In the genomic region with DNA sequence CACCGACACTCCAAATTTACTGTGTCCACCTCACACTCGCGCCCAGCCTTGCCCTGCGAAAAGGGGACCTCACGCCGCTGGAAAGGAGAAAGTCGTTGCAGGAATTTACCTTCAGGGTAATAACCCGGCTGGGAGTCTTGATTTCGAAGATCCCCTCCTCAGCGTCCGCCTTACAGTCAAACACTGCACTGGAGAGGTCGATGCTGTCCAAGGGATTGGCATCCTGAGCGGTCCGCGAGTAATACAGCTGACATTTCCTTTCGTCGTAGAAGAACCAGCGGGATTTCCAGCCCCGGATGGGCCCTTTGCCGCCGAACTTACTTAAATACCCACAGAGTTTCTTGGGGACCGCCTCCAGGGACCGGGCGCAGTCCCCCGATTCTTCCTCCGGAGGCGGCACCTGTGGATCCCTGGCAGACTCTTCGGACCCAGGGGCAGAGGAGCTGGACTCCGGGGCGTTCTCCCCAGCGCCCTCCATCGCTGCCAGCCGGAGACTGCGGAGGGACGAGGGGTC, we compare ENCODE assay signal across 8 cellular contexts. TPM values are rescaled to one million over a fixed set of nuclear protein-coding genes. Genes with fewer than 3 reads are reported as not detected.
A peak's percentile ranks its signal among the peaks of the same experiment; 100 is the strongest.
DNase-seq lines count a peak whose midpoint lies in the region; ATAC-seq and TF ChIP-seq lines count a peak whose summit lies in the region.

No MANE protein-coding gene starts in this region.

- H3K4me3 ChIP-seq in NB4 (ENCODE audit: low read depth, low read length): peak overlapping the region; percentile 93
- peak overlapping the region; percentile 82 for H3K4me3 ChIP-seq in lower leg skin (ENCODE audit: low read depth, poor library complexity, severe bottlenecking)
- peak overlapping the region; percentile 72 for H3K4me3 ChIP-seq in thymus (ENCODE audit: low read length)

- peaks cover 58% of the 10 kb centered on the region for H3K4me1 Mint-ChIP-seq in chondrocyte (ENCODE audit: low read depth)

- H3K4me3 Mint-ChIP-seq in chondrocyte (ENCODE audit: unreplicated experiment): peak overlapping the region; percentile 89

- no peaks in the 10 kb centered on the region for H3K27me3 Mint-ChIP-seq in chondrocyte (ENCODE audit: low read depth)

- H3K27ac Mint-ChIP-seq in chondrocyte (ENCODE audit: unreplicated experiment): peak overlapping the region; percentile 98

- H3K27me3 ChIP-seq in thymus (ENCODE audit: control insufficient read depth, insufficient read depth): no peaks in the 10 kb centered on the region

- intact Hi-C loops in lower leg skin (cut with DNase I; ENCODE audit: low total_unique reads): loop anchor here (10.0 kb wide), 1 partner anchor 180 kb away; no protein-coding TSS in a partner anchor

- peaks cover 7% of the 10 kb centered on the region for H3K4me1 ChIP-seq in thymus (ENCODE audit: control insufficient read depth, insufficient read depth, low read length)

- TF ChIP-seq POLR2A in NB4 (IDR thresholded peaks at IDR 0.05; ENCODE audit: extremely low read depth, insufficient read length): no peak
- no peak for TF ChIP-seq POLR2A in lower leg skin (IDR thresholded peaks at IDR 0.05)

- ATAC-seq in GM21825 (IDR thresholded peaks at IDR 0.05; ENCODE audit: unreplicated experiment): peak; percentile 5

- peak; percentile 37 for DNase-seq in NCI-H345 (lab: John Stamatoyannopoulos, UW)
- no peak for DNase-seq in NCI-H345 treated with DMSO at 0.1 percent for 48 hours (lab: John Stamatoyannopoulos, UW; ENCODE audit: unreplicated experiment)
- DNase-seq in NB4 (ENCODE audit: low read depth): peak; percentile 52
- no peak for DNase-seq in chondrocyte (ENCODE audit: low spot score)
- DNase-seq in lower leg skin (ENCODE audit: low spot score in 2 of 2): no peak
- no peak for DNase-seq in T-helper 9 cell

- WGBS in lower leg skin, 2 donors: 0 to 1% methylated on average over 27 to 32 of the region's 35 CpGs
- 2% methylated on average over 35 of the region's 35 CpGs for WGBS in thymus

- no peak for TF ChIP-seq CTCF in NB4 (IDR thresholded peaks at IDR 0.05; ENCODE audit: low read depth, low read length)
- peak; percentile 41 for TF ChIP-seq CTCF in chondrocyte (IDR thresholded peaks at IDR 0.05)
- TF ChIP-seq CTCF in lower leg skin (IDR thresholded peaks at IDR 0.05): no peak

- H3K9me3 Mint-ChIP-seq in chondrocyte (ENCODE audit: low read depth): no peaks in the 10 kb centered on the region

- peaks cover 5% of the 10 kb centered on the region for H3K36me3 Mint-ChIP-seq in chondrocyte (ENCODE audit: low read depth)

- peaks cover 3% of the 10 kb centered on the region for H3K36me3 ChIP-seq in thymus (ENCODE audit: control insufficient read depth, insufficient read depth)

- H3K27ac ChIP-seq in thymus (ENCODE audit: low read depth): peak overlapping the region; percentile 44

- no peaks in the 10 kb centered on the region for H3K9me3 ChIP-seq in thymus (ENCODE audit: control insufficient read depth)

RNA-seq across cellular contexts. Expression of gene TBC1D2, which starts 0.3 kb away (rescaled TPM):
- total RNA-seq in chondrocyte (24.3 to 30.8 TPM (median 24.5 TPM) in 3 replicates), lower leg skin (10 to 100 TPM; 35.4 to 56.3 (median 45.9) TPM)
- 21.2 TPM for polyA plus RNA-seq in thymus

Comparison
In these comparisons a context has a peak if more than half of its experiments do, and no peak if none do; other contexts are left out.
1. DNase-seq: peak in NCI-H345 (single experiment) and NB4 (single experiment); none in NCI-H345 treated with DMSO at 0.1 percent for 48 hours (single experiment), chondrocyte (single experiment), lower leg skin (0 of 2) and T-helper 9 cell (single experiment).
2. Peak in every context shown above with its lines, with median percentiles within 50 percentile points of each other: H3K4me3 ChIP-seq.